ENCODE assay signal across 16 cellular contexts in genomic region chr21:36835383-36835795, GRCh38.
A peak's percentile ranks its signal among the peaks of the same experiment; 100 is the strongest.
DNase-seq lines count a peak whose midpoint lies in the region; ATAC-seq and TF ChIP-seq lines count a peak whose summit lies in the region.
"Had no signal": no experiment of that assay in that cellular context is flagged by ENCODE, and none has a peak within 500 bp of the region (broad histone marks: within the 10 kb centered on the region; RNA-seq: fewer than 3 reads in every experiment).

No MANE protein-coding gene starts in this region.

- TF ChIP-seq CTCF in BJ (IDR thresholded peaks at IDR 0.05; ENCODE audit: insufficient read depth, low read depth, low read length) (no peak), VCaP (conservative IDR thresholded peaks at IDR 0.05) (no peak), omental fat pad (IDR thresholded peaks at IDR 0.05) (no peak), OCI-LY7 (conservative IDR thresholded peaks at IDR 0.05; ENCODE audit: low read length) (no peak)

- POLR2A ChIA-PET in BJ (lab: Charles Lee): no interaction called here
- POLR2A ChIA-PET in OCI-LY7 (lab: Charles Lee): no interaction called here

- H3K9me3 ChIP-seq in OCI-LY7 (ENCODE audit: low read length): no peaks in the 10 kb centered on the region
- H3K9me3 ChIP-seq: uterus had no signal

- DNase-seq in BJ (ENCODE audit: low read depth): peak; percentile 22
- DNase-seq in LHCN-M2 (ENCODE audit: low read depth): peak; percentile 75
- DNase-seq in left lobe of liver (ENCODE audit: low spot score): no peak
- no peak for DNase-seq in omental fat pad (ENCODE audit: low spot score)
- DNase-seq in NCI-H187 (lab: John Stamatoyannopoulos, UW): no peak
- DNase-seq in NCI-H345 (lab: John Stamatoyannopoulos, UW): no peak
- no peak for DNase-seq in OCI-LY7 (ENCODE audit: low spot score)
- DNase-seq: activated CD4-positive, alpha-beta memory T cell treated with anti-CD3 and anti-CD28 coated beads for 36 hours; activated effector memory CD4-positive, alpha-beta T cell treated with Interleukin-2 at 50 U/mL for 16 hours; natural killer cell; stimulated activated CD4-positive, alpha-beta T cell treated with anti-CD3 and anti-CD28 coated beads, Interleukin-4, amount 100 ng/mL, for 4 hours; stimulated activated naive B cell treated with anti-CD40 and anti-IgM and Interleukin-4, amounts not matched to agents 10 μg/mL and 1 μg/mL and 100 μg/mL, for 72 hours; T-helper 9 cell had no signal

- CTCF ChIA-PET in BJ (lab: Yijun Ruan, JAX): interaction anchor here (0.6 kb wide), 1 partner anchor 20 kb away, joined by 3 read pairs; no protein-coding TSS in a partner anchor
- CTCF ChIA-PET in OCI-LY7 (lab: Charles Lee; ENCODE audit: unreplicated experiment): no interaction called here

- H3K27ac ChIP-seq in VCaP: peak overlapping the region; percentile 22
- H3K27ac ChIP-seq in OCI-LY7 (ENCODE audit: low read depth, low read length, poor library complexity, severe bottlenecking): no peak overlapping the region
- H3K27ac ChIP-seq: C4-2B, uterus had no signal

- H3K4me3 ChIP-seq in BJ (ENCODE audit: low read depth, low read length) (no peak overlapping the region), OCI-LY7 (ENCODE audit: low read depth, low read length, poor library complexity, severe bottlenecking) (no peak overlapping the region)
- H3K4me3 ChIP-seq: uterus had no signal

- no peaks in the 10 kb centered on the region for H3K27me3 ChIP-seq in BJ (ENCODE audit: control insufficient read depth, insufficient read depth, low read length)
- H3K27me3 ChIP-seq: uterus had no signal

- no peaks in the 10 kb centered on the region for H3K36me3 ChIP-seq in BJ (ENCODE audit: control insufficient read depth, insufficient read depth, low read length)
- H3K36me3 ChIP-seq in OCI-LY7 (ENCODE audit: insufficient read depth, low read length): no peaks in the 10 kb centered on the region
- H3K36me3 ChIP-seq: uterus had no signal

- no peak overlapping the region for H2AFZ ChIP-seq in OCI-LY7 (ENCODE audit: low read length)

- intact Hi-C loops in OCI-LY7 (cut with micrococcal nuclease; ENCODE audit: unreplicated experiment): no loop called here

- no peak overlapping the region for H3K4me2 ChIP-seq in OCI-LY7 (ENCODE audit: low read length)

- ATAC-seq in left lobe of liver (peak; percentile 24), omental fat pad (ENCODE audit: low FRiP score) (no peak)
- ATAC-seq: natural killer cell; stimulated activated naive B cell treated with anti-CD40 and anti-IgM and Interleukin-4, amounts not matched to agents 10 μg/mL and 1 μg/mL and 100 μg/mL, for 72 hours had no signal

- no peaks in the 10 kb centered on the region for H3K9me2 ChIP-seq in OCI-LY7 (ENCODE audit: insufficient read depth, low read length)

- no peaks in the 10 kb centered on the region for H4K20me1 ChIP-seq in OCI-LY7 (ENCODE audit: insufficient read depth, low read length)

- H3K79me2 ChIP-seq in OCI-LY7 (ENCODE audit: insufficient read depth, low read depth, low read length): no peaks in the 10 kb centered on the region

- BruUV-seq in OCI-LY7 (replicated peaks; lab: Mats Ljungman, UMichigan): no TSS peak

- H3K4me1 ChIP-seq in OCI-LY7 (ENCODE audit: insufficient read depth, low read length, poor library complexity, severe bottlenecking): no peaks in the 10 kb centered on the region
- H3K4me1 ChIP-seq: uterus had no signal

Comparison
In these comparisons a context has a peak if more than half of its experiments do, and no peak if none do; other contexts are left out.
1. DNase-seq: peak in BJ (single experiment) and LHCN-M2 (single experiment); none in left lobe of liver (single experiment), omental fat pad (single experiment), NCI-H187 (0 of 2), NCI-H345 (single experiment) and OCI-LY7 (single experiment).